ENCODE assay signal across 1 cellular context in the genomic region with DNA sequence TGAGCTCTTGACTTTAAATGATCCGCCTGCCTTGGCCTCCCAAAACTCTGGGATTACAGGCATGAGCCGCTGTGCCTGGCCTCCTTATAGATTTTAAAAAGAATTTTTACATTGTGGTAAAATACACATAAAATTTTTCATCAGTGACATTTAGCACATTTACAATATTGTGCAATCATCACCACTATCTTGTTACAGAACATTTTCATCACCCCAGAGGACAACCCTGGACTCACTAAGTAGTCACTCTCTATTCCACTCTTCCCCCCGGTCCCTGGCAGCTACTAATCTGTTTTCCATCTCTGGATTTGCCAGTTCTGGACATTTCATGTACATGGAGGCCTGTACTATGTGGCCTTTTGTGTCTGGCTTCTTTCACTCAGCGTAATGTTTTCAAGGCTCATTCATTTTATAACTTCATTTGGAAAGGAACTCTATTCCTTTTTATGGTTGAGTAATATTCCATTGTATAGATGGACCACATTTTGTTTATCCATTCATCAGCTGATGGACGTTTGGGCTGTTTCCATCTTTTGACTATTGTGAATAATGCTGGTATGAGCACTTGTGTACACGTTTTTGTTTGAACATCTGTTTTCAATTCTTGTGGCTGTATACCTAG.
TF ChIP-seq lines count a peak whose summit lies in the region.

No MANE protein-coding gene starts in this region.

TF ChIP-seq in IMR-90, 13 proteins besides CTCF, POLR2A, EP300 and RAD21:
- TF ChIP-seq, protein P1, sequence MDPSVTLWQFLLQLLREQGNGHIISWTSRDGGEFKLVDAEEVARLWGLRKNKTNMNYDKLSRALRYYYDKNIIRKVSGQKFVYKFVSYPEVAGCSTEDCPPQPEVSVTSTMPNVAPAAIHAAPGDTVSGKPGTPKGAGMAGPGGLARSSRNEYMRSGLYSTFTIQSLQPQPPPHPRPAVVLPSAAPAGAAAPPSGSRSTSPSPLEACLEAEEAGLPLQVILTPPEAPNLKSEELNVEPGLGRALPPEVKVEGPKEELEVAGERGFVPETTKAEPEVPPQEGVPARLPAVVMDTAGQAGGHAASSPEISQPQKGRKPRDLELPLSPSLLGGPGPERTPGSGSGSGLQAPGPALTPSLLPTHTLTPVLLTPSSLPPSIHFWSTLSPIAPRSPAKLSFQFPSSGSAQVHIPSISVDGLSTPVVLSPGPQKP (IDR thresholded peaks at IDR 0.05; ENCODE audit: borderline replicate concordance, low read depth, low read length), result no peak
- TF ChIP-seq RCOR1 (IDR thresholded peaks at IDR 0.05; ENCODE audit: insufficient replicate concordance, low read length), result no peak
- TF ChIP-seq CEBPB (IDR thresholded peaks at IDR 0.05; ENCODE audit: low read depth, low read length), result peak; percentile 93
